11 cellular contexts compared by ENCODE assay signal in genomic region chr14:73590673-73591004, GRCh38. TPM values are rescaled to one million over a fixed set of nuclear protein-coding genes. Genes with fewer than 3 reads are reported as not detected.
DNase-seq lines count a peak whose midpoint lies in the region; ATAC-seq and TF ChIP-seq lines count a peak whose summit lies in the region.
"Not testable (repeated sequence)": the region's sequence is repeated elsewhere in the genome, so short reads cannot be mapped to it uniquely, and the experiment has no call there.
"Had no signal": no experiment of that assay in that cellular context is flagged by ENCODE, and none has a peak within 500 bp of the region (broad histone marks: within the 10 kb centered on the region; RNA-seq: fewer than 3 reads in every experiment).

No MANE protein-coding gene starts in this region.

- H3K18ac ChIP-seq in H9 (ENCODE audit: insufficient read length, low read depth, low read length), result not testable (repeated sequence)

- POLR2A ChIA-PET in activated CD4-positive, alpha-beta T cell treated with anti-CD3 and anti-CD28 coated beads, Interleukin-2, amount 10 ng/mL, durations not matched to agents 7 days and 5 days (lab: Charles Lee), result not testable (repeated sequence)

- H4K20me1 ChIP-seq in H9 (ENCODE audit: control insufficient read depth, insufficient read depth, insufficient read length), result not testable (repeated sequence)

- H2BK5ac ChIP-seq in H9 (ENCODE audit: insufficient read length, low read length), result not testable (repeated sequence)

- not testable (repeated sequence) for H4K8ac ChIP-seq in H9 (replicated peaks; ENCODE audit: insufficient read length, low read depth, low read length)

- H3K9ac ChIP-seq in H9 (ENCODE audit: extremely low read depth, insufficient read length, low read length), result not testable (repeated sequence)

- H3K4me1 Mint-ChIP-seq in H9; memory B cell; osteocyte (ENCODE audit: unreplicated experiment): not testable (repeated sequence)
- peaks cover 18% of the 10 kb centered on the region for H3K4me1 Mint-ChIP-seq in activated CD4-positive, alpha-beta T cell treated with anti-CD3 and anti-CD28 coated beads, Interleukin-2, amount 10 ng/mL, durations not matched to agents 7 days and 5 days
- peaks cover 16% of the 10 kb centered on the region for H3K4me1 Mint-ChIP-seq in activated naive CD4-positive, alpha-beta T cell treated with anti-CD3 and anti-CD28 coated beads, Interleukin-2, amount 10 ng/mL, durations not matched to agents 7 days and 5 days
- H3K4me1 Mint-ChIP-seq in natural killer cell, result peaks cover 19% of the 10 kb centered on the region in 2 donors
- peaks cover 13% of the 10 kb centered on the region for H3K4me1 Mint-ChIP-seq in stimulated activated naive CD8-positive, alpha-beta T cell treated with anti-CD3 and anti-CD28 coated beads, Interleukin-15, amount 100 ng/mL, for 72 hours

- not testable (repeated sequence) for H3K4ac ChIP-seq in H9 (ENCODE audit: low read depth, low read length)

- not testable (repeated sequence) for H3K23me2 ChIP-seq in H9 (ENCODE audit: insufficient read length, low read depth, low read length, poor library complexity, severe bottlenecking)

- H2BK12ac ChIP-seq in H9 (ENCODE audit: insufficient read length, low read depth, low read length), result not testable (repeated sequence)

- not testable (repeated sequence) for H3K4me2 ChIP-seq in H9 (ENCODE audit: insufficient read depth, insufficient read length, low read length)

- not testable (repeated sequence) for H3K27me3 ChIP-seq in H9 (ENCODE audit: insufficient read depth, low read length)

- not testable (repeated sequence) for H4K91ac ChIP-seq in H9 (ENCODE audit: insufficient read length, low read depth, low read length)

- not testable (repeated sequence) for H2BK20ac ChIP-seq in H9 (ENCODE audit: low read depth, low read length, poor library complexity, severe bottlenecking)

- CTCF ChIA-PET in activated CD4-positive, alpha-beta T cell treated with anti-CD3 and anti-CD28 coated beads, Interleukin-2, amount 10 ng/mL, durations not matched to agents 7 days and 5 days (lab: Charles Lee), result interaction anchor here (1.8 kb wide), 1 partner anchor 20 kb away, joined by 6 read pairs; no protein-coding TSS in a partner anchor
- CTCF ChIA-PET in activated naive CD4-positive, alpha-beta T cell treated with anti-CD3 and anti-CD28 coated beads, Interleukin-2, amount 10 ng/mL, durations not matched to agents 7 days and 5 days (lab: Charles Lee), result interaction anchor here (1.7 kb wide), 1 partner anchor 42 kb away, joined by 3 read pairs; no protein-coding TSS in a partner anchor

- not testable (repeated sequence) for H3K27ac Mint-ChIP-seq in H9; activated CD4-positive, alpha-beta T cell treated with anti-CD3 and anti-CD28 coated beads, Interleukin-2, amount 10 ng/mL, durations not matched to agents 7 days and 5 days; activated naive CD4-positive, alpha-beta T cell treated with anti-CD3 and anti-CD28 coated beads, Interleukin-2, amount 10 ng/mL, durations not matched to agents 7 days and 5 days; memory B cell; natural killer cell; osteocyte (ENCODE audit: unreplicated experiment); stimulated activated naive CD8-positive, alpha-beta T cell treated with anti-CD3 and anti-CD28 coated beads, Interleukin-15, amount 100 ng/mL, for 72 hours

- no CpG with 5 or more reads among the region's 32 CpGs for WGBS in H9 (ENCODE audit: extremely low coverage, insufficient read length, low lambda C conversion rate)

- H3T11ph ChIP-seq in H9 (ENCODE audit: low read length), result not testable (repeated sequence)

- H3K56ac ChIP-seq in H9 (ENCODE audit: insufficient read length, low read depth, low read length), result not testable (repeated sequence)

- not testable (repeated sequence) for H2BK15ac ChIP-seq in H9 (ENCODE audit: low read depth, low read length)

- not testable (repeated sequence) for ATAC-seq in memory B cell (ENCODE audit: low read depth); natural killer cell; stimulated activated naive CD8-positive, alpha-beta T cell treated with anti-CD3 and anti-CD28 coated beads, Interleukin-15, amount 100 ng/mL, for 72 hours

- not testable (repeated sequence) for H3K36me3 Mint-ChIP-seq in H9 (ENCODE audit: insufficient read depth in 1 of 3, low read depth in 3 of 3); activated CD4-positive, alpha-beta T cell treated with anti-CD3 and anti-CD28 coated beads, Interleukin-2, amount 10 ng/mL, durations not matched to agents 7 days and 5 days (ENCODE audit: low read depth); activated naive CD4-positive, alpha-beta T cell treated with anti-CD3 and anti-CD28 coated beads, Interleukin-2, amount 10 ng/mL, durations not matched to agents 7 days and 5 days; memory B cell; natural killer cell; osteocyte (ENCODE audit: unreplicated experiment)

- H3K4me3 Mint-ChIP-seq in H9 (0 out of 5 replicates have a peak overlapping the region, but pooled peaks of 1 of the 2 experiments have one; percentile 60), memory B cell (peak overlapping the region; percentile 87), natural killer cell (peak overlapping the region; percentile 85), osteocyte (ENCODE audit: unreplicated experiment) (peak overlapping the region; percentile 67)
- H3K4me3 Mint-ChIP-seq in activated CD4-positive, alpha-beta T cell treated with anti-CD3 and anti-CD28 coated beads, Interleukin-2, amount 10 ng/mL, durations not matched to agents 7 days and 5 days, result peak overlapping the region; percentile 66
- H3K4me3 Mint-ChIP-seq in activated naive CD4-positive, alpha-beta T cell treated with anti-CD3 and anti-CD28 coated beads, Interleukin-2, amount 10 ng/mL, durations not matched to agents 7 days and 5 days, result peak overlapping the region; percentile 67
- H3K4me3 Mint-ChIP-seq in stimulated activated naive CD8-positive, alpha-beta T cell treated with anti-CD3 and anti-CD28 coated beads, Interleukin-15, amount 100 ng/mL, for 72 hours, result peak overlapping the region; percentile 85 to 89

- H3K9me3 Mint-ChIP-seq in H9, result peaks cover 3 to 11% of the 10 kb centered on the region in 2 experiments; a peak in 4 of 5 replicates
- H3K9me3 Mint-ChIP-seq in activated CD4-positive, alpha-beta T cell treated with anti-CD3 and anti-CD28 coated beads, Interleukin-2, amount 10 ng/mL, durations not matched to agents 7 days and 5 days; activated naive CD4-positive, alpha-beta T cell treated with anti-CD3 and anti-CD28 coated beads, Interleukin-2, amount 10 ng/mL, durations not matched to agents 7 days and 5 days; memory B cell; natural killer cell; osteocyte (ENCODE audit: unreplicated experiment); stimulated activated naive CD8-positive, alpha-beta T cell treated with anti-CD3 and anti-CD28 coated beads, Interleukin-15, amount 100 ng/mL, for 72 hours: not testable (repeated sequence)

- H3K79me1 ChIP-seq in H9 (ENCODE audit: insufficient read depth, low read depth, low read length, poor library complexity, severe bottlenecking), result not testable (repeated sequence)

- not testable (repeated sequence) for H2AK5ac ChIP-seq in H9 (ENCODE audit: insufficient read length, low read length)

- H3K23ac ChIP-seq in H9 (ENCODE audit: insufficient read length, low read depth, low read length), result not testable (repeated sequence)

- not testable (repeated sequence) for H4K5ac ChIP-seq in H9 (ENCODE audit: insufficient read length, low read depth, low read length)

- not testable (repeated sequence) for H3K79me2 ChIP-seq in H9 (ENCODE audit: insufficient read depth, low read length)

- intact Hi-C loops in natural killer cell (cut with micrococcal nuclease), result not testable (repeated sequence)

- not testable (repeated sequence) for H3K9me3 ChIP-seq in H9 (ENCODE audit: control insufficient read depth, low read depth, low read length)

- H3K27ac ChIP-seq in H9 (ENCODE audit: insufficient read length, low read depth, low read length), result not testable (repeated sequence)

- peak; percentile 30 for DNase-seq in H9
- DNase-seq in activated CD4-positive, alpha-beta T cell treated with anti-CD3 and anti-CD28 coated beads, Interleukin-2, amount 10 ng/mL, durations not matched to agents 7 days and 5 days; activated naive CD4-positive, alpha-beta T cell treated with anti-CD3 and anti-CD28 coated beads, Interleukin-2, amount 10 ng/mL, durations not matched to agents 7 days and 5 days; memory B cell (ENCODE audit: low spot score in 2 of 2); natural killer cell; osteocyte (ENCODE audit: extremely low spot score, unreplicated experiment); stimulated activated naive CD8-positive, alpha-beta T cell treated with anti-CD3 and anti-CD28 coated beads, Interleukin-15, amount 100 ng/mL, for 72 hours: not testable (repeated sequence)

- not testable (repeated sequence) for H3K4me1 ChIP-seq in H9 (ENCODE audit: insufficient read depth, low read length)

- not testable (repeated sequence) for H2AFZ ChIP-seq in H9 (ENCODE audit: low read length)

- H3K14ac ChIP-seq in H9 (ENCODE audit: insufficient read depth, low read length), result not testable (repeated sequence)

- not testable (repeated sequence) for TF ChIP-seq CTCF in H9 (conservative IDR thresholded peaks at IDR 0.05); natural killer cell (IDR thresholded peaks at IDR 0.05); osteocyte (IDR thresholded peaks at IDR 0.05)

- H2BK120ac ChIP-seq in H9 (ENCODE audit: low read depth, low read length, poor library complexity, severe bottlenecking), result not testable (repeated sequence)

- peaks cover 27% of the 10 kb centered on the region for H3K27me3 Mint-ChIP-seq in H9 (ENCODE audit: low read depth)
- not testable (repeated sequence) for H3K27me3 Mint-ChIP-seq in activated CD4-positive, alpha-beta T cell treated with anti-CD3 and anti-CD28 coated beads, Interleukin-2, amount 10 ng/mL, durations not matched to agents 7 days and 5 days; memory B cell; natural killer cell (ENCODE audit: low read depth in 2 of 2); osteocyte (ENCODE audit: unreplicated experiment); stimulated activated naive CD8-positive, alpha-beta T cell treated with anti-CD3 and anti-CD28 coated beads, Interleukin-15, amount 100 ng/mL, for 72 hours
- H3K27me3 Mint-ChIP-seq in activated naive CD4-positive, alpha-beta T cell treated with anti-CD3 and anti-CD28 coated beads, Interleukin-2, amount 10 ng/mL, durations not matched to agents 7 days and 5 days, result peaks cover 22% of the 10 kb centered on the region

RNA-seq across cellular contexts. Expression of gene ACOT4, which starts 1.0 kb away (rescaled TPM):
- total RNA-seq in H9 (2021) (1.8 and 1.9 TPM in 2 replicates), natural killer cell (1 to 10 TPM; 2.3 to 3.0 (median 2.6) TPM), osteocyte (1.3 and 1.4 TPM in 2 replicates)
- total RNA-seq in activated CD4-positive, alpha-beta T cell treated with anti-CD3 and anti-CD28 coated beads, Interleukin-2, amount 10 ng/mL, durations not matched to agents 7 days and 5 days, result 1 to 10 TPM; 1.4 to 1.6 TPM
- total RNA-seq: A172 had no signal

RNA-seq across cellular contexts. Expression of gene ACOT2, which starts 21.6 kb away (rescaled TPM):
- 10.2 and 10.3 TPM in 2 replicates for total RNA-seq in H9 (2021)
- 10 to 100 TPM; 11.0 to 13.2 TPM for total RNA-seq in activated CD4-positive, alpha-beta T cell treated with anti-CD3 and anti-CD28 coated beads, Interleukin-2, amount 10 ng/mL, durations not matched to agents 7 days and 5 days
- total RNA-seq in natural killer cell, result 10 to 100 TPM; 16.3 to 19.2 (median 17.4) TPM
- 37.7 and 39.4 TPM in 2 replicates for total RNA-seq in osteocyte

RNA-seq across cellular contexts. Expression of gene ACOT6, which starts 21.7 kb away (rescaled TPM):
- total RNA-seq in H9 (2021) (not detected in 2 replicates), natural killer cell (not detected), osteocyte (not detected in 2 replicates)
- total RNA-seq in activated CD4-positive, alpha-beta T cell treated with anti-CD3 and anti-CD28 coated beads, Interleukin-2, amount 10 ng/mL, durations not matched to agents 7 days and 5 days, result not detected
- total RNA-seq: A172; Caco-2; CD4-positive, CD25-positive, alpha-beta regulatory T cell; H1 had no signal

RNA-seq across cellular contexts. Expression of gene HEATR4, which starts 31.9 kb away (rescaled TPM):
- total RNA-seq in H9 (2021), result 0.15 and 0.31 TPM in 2 replicates
- total RNA-seq in activated CD4-positive, alpha-beta T cell treated with anti-CD3 and anti-CD28 coated beads, Interleukin-2, amount 10 ng/mL, durations not matched to agents 7 days and 5 days, result not detected
- under 1 TPM in 1 of 3 donors, not detected in 2; 0.54 TPM for total RNA-seq in natural killer cell
- 0.46 TPM in 1 of 2 replicates, not detected in the other for total RNA-seq in osteocyte
- total RNA-seq: A172; CD4-positive, CD25-positive, alpha-beta regulatory T cell had no signal

RNA-seq across cellular contexts. Expression of gene ACOT1, which starts 53.7 kb away (rescaled TPM):
- 2.0 and 3.9 TPM in 2 replicates for total RNA-seq in H9 (2021)
- 1 to 10 TPM; 2.4 to 4.3 TPM for total RNA-seq in activated CD4-positive, alpha-beta T cell treated with anti-CD3 and anti-CD28 coated beads, Interleukin-2, amount 10 ng/mL, durations not matched to agents 7 days and 5 days
- total RNA-seq in natural killer cell, result 1 to 10 TPM; 3.3 to 4.4 (median 3.6) TPM
- 8.7 and 9.4 TPM in 2 replicates for total RNA-seq in osteocyte
